In genomic region chr11:47453365-47453764, GRCh38 we compare ENCODE assay signal across 20 cellular contexts. TPM values are rescaled to one million over a fixed set of nuclear protein-coding genes. Genes with fewer than 3 reads are reported as not detected.
DNase-seq lines count a peak whose midpoint lies in the region; TF ChIP-seq lines count a peak whose summit lies in the region.
"Had no signal": no experiment of that assay in that cellular context is flagged by ENCODE, and none has a peak within 500 bp of the region (broad histone marks: within the 10 kb centered on the region; RNA-seq: fewer than 3 reads in every experiment).

No MANE protein-coding gene starts in this region.

- H3K9me3 Mint-ChIP-seq in CD8-positive, alpha-beta memory T cell = no peaks in the 10 kb centered on the region

- H3K27ac ChIP-seq in A673 (ENCODE audit: low read depth, low read length, poor library complexity, severe bottlenecking) = no peak overlapping the region
- no peak overlapping the region for H3K27ac ChIP-seq in CD8-positive, alpha-beta memory T cell (ENCODE audit: low read depth, low read length)
- H3K27ac ChIP-seq: A549 had no signal

- peak; percentile 46 for DNase-seq in A673 (ENCODE audit: low spot score)
- peak; percentile 35 for DNase-seq in HT1080 (ENCODE audit: low read depth)
- peak; percentile 30 for DNase-seq in SK-MEL-5 (ENCODE audit: low read depth, low spot score)
- DNase-seq in fibroblast of mammary gland (ENCODE audit: low read depth) = peak; percentile 8
- DNase-seq in iPS-NIHi7 (ENCODE audit: extremely low spot score) = no peak
- no peak for DNase-seq in stimulated activated naive CD4-positive, alpha-beta T cell (lab: John Stamatoyannopoulos, UW)
- no peak for DNase-seq in CD8-positive, alpha-beta memory T cell
- DNase-seq: Caco-2; CD4-positive, alpha-beta memory T cell; DMS153; DND-41; MM.1S; NCI-H1048; NCI-H1694; NCI-H2029 treated with DMSO at 0.1 percent for 48 hours; NCI-H526 treated with DMSO at 0.1 percent for 48 hours; SIG-M5; SK-N-SH had no signal

- TF ChIP-seq CTCF in A673 (conservative IDR thresholded peaks at IDR 0.05; ENCODE audit: low read depth, low read length) = no peak
- no peak for TF ChIP-seq CTCF in fibroblast of mammary gland (conservative IDR thresholded peaks at IDR 0.05; ENCODE audit: control insufficient read depth, insufficient read depth, low read depth, low read length)

- no peaks in the 10 kb centered on the region for H3K27me3 Mint-ChIP-seq in CD8-positive, alpha-beta memory T cell
- H3K27me3 Mint-ChIP-seq: CD4-positive, alpha-beta memory T cell had no signal

- CTCF ChIA-PET in A673 (lab: Charles Lee) = no interaction called here
- CTCF ChIA-PET in CD8-positive, alpha-beta memory T cell (lab: Charles Lee) = interaction anchor here (0.9 to 3.6 kb wide), 4 partner anchors 79 to 300 kb away, joined by 3 to 12 read pairs (median 6); no protein-coding TSS in a partner anchor

- H3K9me3 ChIP-seq in A673 (ENCODE audit: low read depth, low read length, poor library complexity, severe bottlenecking) = no peaks in the 10 kb centered on the region
- H3K9me3 ChIP-seq in CD8-positive, alpha-beta memory T cell (ENCODE audit: low read length) = no peaks in the 10 kb centered on the region
- H3K9me3 ChIP-seq: A549, Caco-2, SK-N-SH had no signal

- POLR2A ChIA-PET in A673 (lab: Charles Lee; ENCODE audit: low non-redundant PET) = no interaction called here
- POLR2A ChIA-PET in CD8-positive, alpha-beta memory T cell (lab: Charles Lee) = no interaction called here

- H3K36me3 ChIP-seq in A673 (ENCODE audit: insufficient read depth, low read length, poor library complexity, severe bottlenecking) = no peaks in the 10 kb centered on the region
- no peaks in the 10 kb centered on the region for H3K36me3 ChIP-seq in CD8-positive, alpha-beta memory T cell (ENCODE audit: insufficient read depth, low read length)

- H3K4me1 Mint-ChIP-seq in CD8-positive, alpha-beta memory T cell = peaks cover 0 to 6% (median 5%) of the 10 kb centered on the region in 3 donors

- in situ Hi-C loops in SK-MEL-5 (cut with HindIII; ENCODE audit: low pct_unique_long_range_greater_than_20kb, low sequenced_read_pairs) = no loop called here

- intact Hi-C loops in A673 (cut with micrococcal nuclease; ENCODE audit: unreplicated experiment) = loop anchor here (5.0 kb wide), 1 partner anchor 276 kb away; the partner anchor contains the start of gene ARFGAP2

- H3K4me3 ChIP-seq in A673 (ENCODE audit: low read depth, low read length, poor library complexity, severe bottlenecking) = no peak overlapping the region
- no peak overlapping the region for H3K4me3 ChIP-seq in fibroblast of mammary gland (ENCODE audit: control insufficient read depth, low read depth, low read length)
- H3K4me3 ChIP-seq in CD8-positive, alpha-beta memory T cell (ENCODE audit: low read length) = no peak overlapping the region
- H3K4me3 ChIP-seq: A549 had no signal

- H3K27ac Mint-ChIP-seq in CD8-positive, alpha-beta memory T cell = no peak overlapping the region

- no peaks in the 10 kb centered on the region for H3K27me3 ChIP-seq in A673 (replicated peaks; ENCODE audit: insufficient read depth, low read depth, low read length, poor library complexity)
- H3K27me3 ChIP-seq in CD8-positive, alpha-beta memory T cell (ENCODE audit: insufficient read depth, low read length, poor library complexity, severe bottlenecking) = no peaks in the 10 kb centered on the region

- H3K4me3 Mint-ChIP-seq in CD8-positive, alpha-beta memory T cell = no peak overlapping the region
- H3K4me3 Mint-ChIP-seq: CD4-positive, alpha-beta memory T cell had no signal

- H3K36me3 Mint-ChIP-seq in CD8-positive, alpha-beta memory T cell = no peaks in the 10 kb centered on the region
- H3K36me3 Mint-ChIP-seq: CD4-positive, alpha-beta memory T cell had no signal

- BruUV-seq in A673 (replicated peaks; lab: Mats Ljungman, UMichigan) = no TSS peak

- H3K4me1 ChIP-seq in A673 (ENCODE audit: insufficient read depth, low read length, poor library complexity, severe bottlenecking) = no peaks in the 10 kb centered on the region
- no peaks in the 10 kb centered on the region for H3K4me1 ChIP-seq in CD8-positive, alpha-beta memory T cell (ENCODE audit: insufficient read depth, low read length)
- H3K4me1 ChIP-seq: A549, Caco-2 had no signal

RNA-seq across cellular contexts. Expression of gene RAPSN, which starts 4.4 kb away (rescaled TPM):
- 1.0 TPM in 2 replicates for total RNA-seq in A673 (2021)
- not detected in 2 replicates for total RNA-seq in HT1080 (2014; rRNA removed; shearing (Covaris generic))
- polyA plus RNA-seq in HT1080 (2015; cell fraction: cytosol; rRNA removed) = not detected in 2 replicates
- 0.31 TPM in 1 of 2 replicates, not detected in the other for polyA plus RNA-seq in HT1080 (2015; cell fraction: nucleus; rRNA removed)
- not detected in 2 replicates for total RNA-seq in SK-MEL-5 (2014; rRNA removed; shearing (Covaris generic))
- polyA plus RNA-seq in SK-MEL-5 (2015; cell fraction: cytosol; rRNA removed) = not detected in 2 replicates
- polyA plus RNA-seq in SK-MEL-5 (2015; cell fraction: nucleus; rRNA removed) = 0.12 TPM in 1 of 2 replicates, not detected in the other
- total RNA-seq in CD8-positive, alpha-beta memory T cell = under 1 TPM; 0.29 to 0.79 TPM
- not detected for polyA plus RNA-seq in CD8-positive, alpha-beta memory T cell
- total RNA-seq: H4 had no signal
- polyA plus RNA-seq: CD4-positive, alpha-beta memory T cell had no signal

RNA-seq across cellular contexts. Expression of gene PSMC3, which starts 27.1 kb away (rescaled TPM):
- total RNA-seq in A673 (2021) = 665 and 701 TPM in 2 replicates
- 222 and 245 TPM in 2 replicates for total RNA-seq in HT1080 (2014; rRNA removed; shearing (Covaris generic))
- 153 and 176 TPM in 2 replicates for polyA plus RNA-seq in HT1080 (2015; cell fraction: cytosol; rRNA removed)
- 175 and 182 TPM in 2 replicates for polyA plus RNA-seq in HT1080 (2015; cell fraction: nucleus; rRNA removed)
- 152 and 165 TPM in 2 replicates for total RNA-seq in SK-MEL-5 (2014; rRNA removed; shearing (Covaris generic))
- polyA plus RNA-seq in SK-MEL-5 (2015; cell fraction: cytosol; rRNA removed) = 153 and 171 TPM in 2 replicates
- 35.0 and 56.2 TPM in 2 replicates for polyA plus RNA-seq in SK-MEL-5 (2015; cell fraction: nucleus; rRNA removed)
- total RNA-seq in CD8-positive, alpha-beta memory T cell = 100 to 1,000 TPM; 200 to 219 TPM
- 118 TPM for polyA plus RNA-seq in CD8-positive, alpha-beta memory T cell

RNA-seq across cellular contexts. Expression of gene SLC39A13, which starts 45.0 kb away (rescaled TPM):
- 53.3 and 64.2 TPM in 2 replicates for total RNA-seq in A673 (2021)
- 51.9 and 69.9 TPM in 2 replicates for total RNA-seq in HT1080 (2014; rRNA removed; shearing (Covaris generic))
- polyA plus RNA-seq in HT1080 (2015; cell fraction: cytosol; rRNA removed) = 59.7 and 59.9 TPM in 2 replicates
- 176 and 192 TPM in 2 replicates for polyA plus RNA-seq in HT1080 (2015; cell fraction: nucleus; rRNA removed)
- 34.9 and 38.6 TPM in 2 replicates for total RNA-seq in SK-MEL-5 (2014; rRNA removed; shearing (Covaris generic))
- polyA plus RNA-seq in SK-MEL-5 (2015; cell fraction: cytosol; rRNA removed) = 64.5 and 83.3 TPM in 2 replicates
- 194 and 212 TPM in 2 replicates for polyA plus RNA-seq in SK-MEL-5 (2015; cell fraction: nucleus; rRNA removed)
- total RNA-seq in CD8-positive, alpha-beta memory T cell = 10 to 100 TPM; 20.2 to 23.4 TPM
- polyA plus RNA-seq in CD8-positive, alpha-beta memory T cell = 39.4 TPM

Comparison
In these comparisons a context has a peak if more than half of its experiments do, and no peak if none do; other contexts are left out.
1. DNase-seq: peak in A673 (single experiment), HT1080 (single experiment), SK-MEL-5 (single experiment) and fibroblast of mammary gland (single experiment); none in iPS-NIHi7 (single experiment), stimulated activated naive CD4-positive, alpha-beta T cell (0 of 6) and CD8-positive, alpha-beta memory T cell (0 of 5).